Comparison of ENCODE assay signal across 8 cellular contexts in genomic region chr5:111170279-111170678, GRCh38. TPM values are rescaled to one million over a fixed set of nuclear protein-coding genes. Genes with fewer than 3 reads are reported as not detected.
"Had no signal": no experiment of that assay in that cellular context is flagged by ENCODE, and none has a peak within 500 bp of the region (broad histone marks: within the 10 kb centered on the region; RNA-seq: fewer than 3 reads in every experiment).

No MANE protein-coding gene starts in this region.

- ATAC-seq: GM23338 had no signal

- H3K4me3 Mint-ChIP-seq: GM23338, H9 had no signal

- H3K27ac Mint-ChIP-seq: GM23338, H9 had no signal

- DNase-seq: H9, HCEC 1CT, IMR-90 had no signal

- H3K4me3 ChIP-seq: GM23338 had no signal

- FAIRE-seq: H1, H54, HTR-8/SVneo had no signal

- H3K9me3 Mint-ChIP-seq: GM23338, H9 had no signal

RNA-seq across cellular contexts. Expression of gene CAMK4, which starts 53.9 kb away (rescaled TPM):
- total RNA-seq: HT-29 had no signal
